In the genomic region with DNA sequence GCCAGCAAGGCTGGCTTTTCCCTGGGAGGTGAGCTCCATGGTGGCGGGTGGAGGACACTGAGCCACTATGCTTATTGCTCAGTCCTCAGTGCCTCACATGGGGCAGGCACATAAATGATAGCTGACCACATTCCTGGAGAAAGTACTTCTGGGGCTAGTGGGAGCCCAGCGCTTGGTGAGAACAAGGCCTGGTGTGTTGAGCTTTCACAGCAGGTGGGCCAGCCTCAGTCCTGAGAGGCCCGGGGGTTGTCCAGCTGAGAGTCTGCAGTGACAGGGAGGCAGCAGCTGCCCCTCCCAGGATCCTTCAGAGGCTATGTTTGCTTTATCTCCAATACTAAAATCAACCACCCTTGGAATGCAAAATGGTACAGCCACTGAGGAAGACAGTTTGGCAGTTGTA, we compare ENCODE assay signal across 1 cellular context.
A peak's percentile ranks its signal among the peaks of the same experiment; 100 is the strongest.
TF ChIP-seq lines count a peak whose summit lies in the region.

No MANE protein-coding gene starts in this region.

TF ChIP-seq in HEK293, 187 proteins besides CTCF, POLR2A, EP300 and RAD21 (continued from another document):
- no peak for TF ChIP-seq ZNF692 (tag by site-specific recombination; IDR thresholded peaks at IDR 0.05)
- TF ChIP-seq ZBTB20 (tag by site-specific recombination; IDR thresholded peaks at IDR 0.05), result no peak
- TF ChIP-seq ZNF658 (tag by site-specific recombination; IDR thresholded peaks at IDR 0.05), result no peak
- peak; percentile 32; the same call in 1 of the 2 replicates for TF ChIP-seq PRDM10 (tag by site-specific recombination; IDR thresholded peaks at IDR 0.05)
- TF ChIP-seq REPIN1 (tag by site-specific recombination; IDR thresholded peaks at IDR 0.05; ENCODE audit: low read depth), result no peak
